Comparison of ENCODE assay signal across 8 cellular contexts in genomic region chr4:107930821-107931774, GRCh38. TPM values are rescaled to one million over a fixed set of nuclear protein-coding genes. Genes with fewer than 3 reads are reported as not detected.
DNase-seq lines count a peak whose midpoint lies in the region; ATAC-seq and TF ChIP-seq lines count a peak whose summit lies in the region.

Gene CYP2U1, plus strand, starts transcription at chr4:107931549. Its CDS starts 95 bp downstream, at chr4:107931644.

- 3% methylated on average over 78 of the region's 78 CpGs for WGBS in liver

- H3K36me3 Mint-ChIP-seq in activated CD4-positive, alpha-beta T cell treated with anti-CD3 and anti-CD28 coated beads, Interleukin-2, amount 10 ng/mL, durations not matched to agents 7 days and 5 days (ENCODE audit: low read depth): peaks cover 9% of the 10 kb centered on the region

- peaks cover 0 to 17% (median 6%) of the 10 kb centered on the region in 4 donors for H3K4me1 ChIP-seq in liver (ENCODE audit: control insufficient read depth in 4 of 4, insufficient read depth in 4 of 4, low read length in 3 of 4)

- DNase-seq in AG04450 (ENCODE audit: low read depth, low spot score): peak; percentile 16
- peak; percentile 62 for DNase-seq in NCI-H460 (ENCODE audit: extremely low read depth, low read depth)
- DNase-seq in activated CD4-positive, alpha-beta T cell treated with anti-CD3 and anti-CD28 coated beads, Interleukin-2, amount 10 ng/mL, durations not matched to agents 7 days and 5 days: peak; percentile 82
- DNase-seq in coronary artery (ENCODE audit: low spot score): peak; percentile 91
- DNase-seq in stimulated activated CD4-positive, alpha-beta T cell treated with anti-CD3 and anti-CD28 coated beads, Interleukin-4, amount 100 ng/mL, for 1 hour: peak; percentile 78

- H3K27me3 ChIP-seq in AG04450 (ENCODE audit: control insufficient read depth, insufficient read depth, low read length) (no peaks in the 10 kb centered on the region), liver (ENCODE audit: control insufficient read depth in 4 of 4, insufficient read depth in 4 of 4, low read length in 3 of 4) (no peaks in the 10 kb centered on the region)

- TF ChIP-seq CTCF in AG04450 (IDR thresholded peaks at IDR 0.05; ENCODE audit: low read depth, low read length) (no peak), coronary artery (IDR thresholded peaks at IDR 0.05) (no peak), liver (IDR thresholded peaks at IDR 0.05; ENCODE audit: low read depth, low read length, missing input control) (peak; percentile 28)

- H3K9me3 ChIP-seq in AG04450 (ENCODE audit: control insufficient read depth, insufficient read depth, low read length) (no peaks in the 10 kb centered on the region), liver (ENCODE audit: control insufficient read depth in 4 of 4, low read length in 3 of 4) (no peaks in the 10 kb centered on the region)

- no peaks in the 10 kb centered on the region for H3K36me3 ChIP-seq in liver (ENCODE audit: control insufficient read depth in 4 of 4, insufficient read depth in 3 of 4, low read depth in 1 of 4, low read length in 3 of 4)

- H3K4me3 ChIP-seq in AG04450 (ENCODE audit: low read depth, low read length) (peak within 1 kb of the TSS; percentile 77), coronary artery (peak within 1 kb of the TSS; percentile 89), liver (ENCODE audit: low read depth in 1 of 3, low read length in 3 of 3) (peak within 1 kb of the TSS; percentile 72 to 79 (median 75))

- POLR2A ChIA-PET in AG04450 (lab: Yijun Ruan, JAX): interaction anchor here (0.7 kb wide), 1 partner anchor 22 kb away, joined by 3 read pairs; no protein-coding TSS in a partner anchor
- POLR2A ChIA-PET in activated CD4-positive, alpha-beta T cell treated with anti-CD3 and anti-CD28 coated beads, Interleukin-2, amount 10 ng/mL, durations not matched to agents 7 days and 5 days (lab: Charles Lee): no interaction called here

- TF ChIP-seq RAD21 in liver (IDR thresholded peaks at IDR 0.05): no peak

- no peaks in the 10 kb centered on the region for H3K27me3 Mint-ChIP-seq in activated CD4-positive, alpha-beta T cell treated with anti-CD3 and anti-CD28 coated beads, Interleukin-2, amount 10 ng/mL, durations not matched to agents 7 days and 5 days

- H3K4me3 Mint-ChIP-seq in activated CD4-positive, alpha-beta T cell treated with anti-CD3 and anti-CD28 coated beads, Interleukin-2, amount 10 ng/mL, durations not matched to agents 7 days and 5 days: peak within 1 kb of the TSS; percentile 77

- ATAC-seq in GM18867 (IDR thresholded peaks at IDR 0.05; ENCODE audit: unreplicated experiment) (peak; percentile 94), HG03095 (IDR thresholded peaks at IDR 0.05; ENCODE audit: unreplicated experiment) (peak; percentile 95)

- peak within 1 kb of the TSS; percentile 41 to 73 for H3K9ac ChIP-seq in liver (ENCODE audit: low read depth in 1 of 2, low read length in 2 of 2)

- peak within 1 kb of the TSS; percentile 79 for H3K27ac Mint-ChIP-seq in activated CD4-positive, alpha-beta T cell treated with anti-CD3 and anti-CD28 coated beads, Interleukin-2, amount 10 ng/mL, durations not matched to agents 7 days and 5 days

- peaks cover 2% of the 10 kb centered on the region for H3K9me3 Mint-ChIP-seq in activated CD4-positive, alpha-beta T cell treated with anti-CD3 and anti-CD28 coated beads, Interleukin-2, amount 10 ng/mL, durations not matched to agents 7 days and 5 days

- CTCF ChIA-PET in AG04450 (lab: Charles Lee): interaction anchor here (0.8 to 2.3 kb wide), 4 partner anchors 18 to 173 kb away, joined by 3 to 9 read pairs (median 3); no protein-coding TSS in a partner anchor
- CTCF ChIA-PET in activated CD4-positive, alpha-beta T cell treated with anti-CD3 and anti-CD28 coated beads, Interleukin-2, amount 10 ng/mL, durations not matched to agents 7 days and 5 days (lab: Charles Lee): interaction anchor here (1.1 kb wide), 1 partner anchor 22 kb away, joined by 3 read pairs; no protein-coding TSS in a partner anchor

- H3K4me1 Mint-ChIP-seq in activated CD4-positive, alpha-beta T cell treated with anti-CD3 and anti-CD28 coated beads, Interleukin-2, amount 10 ng/mL, durations not matched to agents 7 days and 5 days: peaks cover 24% of the 10 kb centered on the region

- H3K27ac ChIP-seq in AG04450 (ENCODE audit: low read depth, low read length) (peak within 1 kb of the TSS; percentile 40), coronary artery (peak within 1 kb of the TSS; percentile 84 to 91), liver (ENCODE audit: low read depth in 1 of 2, low read length in 2 of 2) (peak within 1 kb of the TSS; percentile 88 to 95)

TF ChIP-seq in liver, 16 proteins besides CTCF, POLR2A, EP300 and RAD21:
- TF ChIP-seq FOXA2 (IDR thresholded peaks at IDR 0.05) (no peak), RXRA (IDR thresholded peaks at IDR 0.05) (peak; percentile 44 to 51), TAF1 (conservative IDR thresholded peaks at IDR 0.05) (no peak), JUND (IDR thresholded peaks at IDR 0.05) (no peak), HNF4G (IDR thresholded peaks at IDR 0.05) (no peak), EGR1 (IDR thresholded peaks at IDR 0.05; ENCODE audit: low read depth in 2 of 2) (peak; percentile 49 to 91), HNF4A (conservative IDR thresholded peaks at IDR 0.05) (peak in 1 of 2 donors; percentile 31)
- TF ChIP-seq, protein P1, sequence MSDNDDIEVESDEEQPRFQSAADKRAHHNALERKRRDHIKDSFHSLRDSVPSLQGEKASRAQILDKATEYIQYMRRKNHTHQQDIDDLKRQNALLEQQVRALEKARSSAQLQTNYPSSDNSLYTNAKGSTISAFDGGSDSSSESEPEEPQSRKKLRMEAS (IDR thresholded peaks at IDR 0.05): peak; percentile 63

RNA-seq across cellular contexts. Expression of gene CYP2U1, which starts in this region (rescaled TPM):
- polyA plus RNA-seq in AG04450 (2011; rRNA removed) (5.2 and 6.3 TPM in 2 replicates), liver (1 to 10 TPM; 2.8 to 3.5 TPM)
- 3.9 and 5.0 TPM in 2 replicates for polyA minus RNA-seq in AG04450 (2011; rRNA and poly(A)+ RNA removed)
- total RNA-seq in NCI-H460 (2014; rRNA removed; shearing (Covaris generic)): 2.2 and 2.5 TPM in 2 replicates
- 1.0 and 2.5 TPM in 2 replicates for polyA plus RNA-seq in NCI-H460 (2014; cell fraction: nucleus; rRNA removed)
- total RNA-seq in activated CD4-positive, alpha-beta T cell treated with anti-CD3 and anti-CD28 coated beads, Interleukin-2, amount 10 ng/mL, durations not matched to agents 7 days and 5 days: 1 to 10 TPM; 3.6 to 3.8 TPM
- 1 to 10 TPM; 2.0 to 4.9 TPM for total RNA-seq in liver

Comparison
In these comparisons a context has a peak if more than half of its experiments do, and no peak if none do; other contexts are left out.
1. Peak in every context shown above with its lines: DNase-seq, ATAC-seq, H3K4me3 ChIP-seq and H3K27ac ChIP-seq.
2. DNase-seq: peak in every context shown above with its lines; median percentile 91 in coronary artery; 82 in activated CD4-positive, alpha-beta T cell treated with anti-CD3 and anti-CD28 coated beads, Interleukin-2, amount 10 ng/mL, durations not matched to agents 7 days and 5 days; 78 in stimulated activated CD4-positive, alpha-beta T cell treated with anti-CD3 and anti-CD28 coated beads, Interleukin-4, amount 100 ng/mL, for 1 hour; 62 in NCI-H460; 16 in AG04450.
3. H3K27ac ChIP-seq: peak in every context shown above with its lines; median percentile 92 in liver; 88 in coronary artery; 40 in AG04450.